ENCODE assay signal across 9 cellular contexts in genomic region chr5:76849767-76850291, GRCh38. TPM values are rescaled to one million over a fixed set of nuclear protein-coding genes. Genes with fewer than 3 reads are reported as not detected.
DNase-seq lines count a peak whose midpoint lies in the region; ATAC-seq and TF ChIP-seq lines count a peak whose summit lies in the region.
"Had no signal": no experiment of that assay in that cellular context is flagged by ENCODE, and none has a peak within 500 bp of the region (broad histone marks: within the 10 kb centered on the region; RNA-seq: fewer than 3 reads in every experiment).

Gene S100Z, plus strand, starts transcription at chr5:76850014. Its CDS starts 25,346 bp downstream, at chr5:76875360.

- H3K4me2 ChIP-seq in DND-41 (ENCODE audit: insufficient read depth, low read length) (no peak within 1 kb of the TSS), trophoblast cell (ENCODE audit: low read length) (no peak within 1 kb of the TSS)

- peak; percentile 93 for ATAC-seq in DND-41 (ENCODE audit: insufficient read depth, low read depth)
- no peak for ATAC-seq in upper lobe of left lung (ENCODE audit: low FRiP score in 2 of 2)

- H3K9me3 ChIP-seq in DND-41 (ENCODE audit: insufficient read depth, low read length, severe bottlenecking) = no peaks in the 10 kb centered on the region
- peaks cover 2% of the 10 kb centered on the region for H3K9me3 ChIP-seq in trophoblast cell (ENCODE audit: insufficient read depth, low read depth, low read length)
- no peaks in the 10 kb centered on the region for H3K9me3 ChIP-seq in HAP-1
- no peaks in the 10 kb centered on the region for H3K9me3 ChIP-seq in upper lobe of left lung

- H3K36me3 ChIP-seq in DND-41 (ENCODE audit: insufficient read depth, low read length) = no peaks in the 10 kb centered on the region
- H3K36me3 ChIP-seq in trophoblast cell (ENCODE audit: control insufficient read depth in 1 of 2, insufficient read depth in 2 of 2, low read length in 2 of 2) = no peaks in the 10 kb centered on the region
- no peaks in the 10 kb centered on the region for H3K36me3 ChIP-seq in HAP-1 (replicated peaks)
- H3K36me3 ChIP-seq in upper lobe of left lung = no peaks in the 10 kb centered on the region

- no peak within 1 kb of the TSS for H4K12ac ChIP-seq in trophoblast cell (ENCODE audit: low read depth, low read length)

- H3K27me3 Mint-ChIP-seq in T-helper 2 cell treated with Interferon-gamma antibody and Interleukin-4, amounts not matched to agents 5 μg/mL and 100 μg/mL, for 36 hours (ENCODE audit: low read depth) = no peaks in the 10 kb centered on the region
- H3K27me3 Mint-ChIP-seq in activated naive CD8-positive, alpha-beta T cell treated with anti-CD3 and anti-CD28 coated beads for 36 hours = no peaks in the 10 kb centered on the region

- peak; percentile 56 for DNase-seq in DND-41
- DNase-seq in T-helper 2 cell treated with Interferon-gamma antibody and Interleukin-4, amounts not matched to agents 5 μg/mL and 100 μg/mL, for 36 hours (ENCODE audit: low spot score) = peak; percentile 47
- DNase-seq in activated naive CD8-positive, alpha-beta T cell treated with anti-CD3 and anti-CD28 coated beads for 36 hours = peak; percentile 20
- DNase-seq in trophoblast cell = peak in 1 of 2 donors; percentile 40
- no peak for DNase-seq in HAP-1 (ENCODE audit: low spot score in 2 of 2)
- DNase-seq in ecto neural progenitor cell (ENCODE audit: low spot score) = no peak
- DNase-seq in upper lobe of left lung = no peak
- DNase-seq in dermis blood vessel endothelial cell = no peak

- H3K27ac ChIP-seq in DND-41 (ENCODE audit: low read length) (no peak within 1 kb of the TSS), trophoblast cell (ENCODE audit: low read depth, low read length) (no peak within 1 kb of the TSS), upper lobe of left lung (peak within 1 kb of the TSS in 2 of 4 donors; percentile 56 to 58)

- peak within 1 kb of the TSS; percentile 75 for H3K4me3 Mint-ChIP-seq in T-helper 2 cell treated with Interferon-gamma antibody and Interleukin-4, amounts not matched to agents 5 μg/mL and 100 μg/mL, for 36 hours
- peak within 1 kb of the TSS; percentile 5 for H3K4me3 Mint-ChIP-seq in activated naive CD8-positive, alpha-beta T cell treated with anti-CD3 and anti-CD28 coated beads for 36 hours

- no peaks in the 10 kb centered on the region for H4K20me1 ChIP-seq in DND-41 (ENCODE audit: insufficient read depth, low read length)

- no peaks in the 10 kb centered on the region for H3K79me2 ChIP-seq in DND-41 (ENCODE audit: insufficient read depth, low read length)
- H3K79me2 ChIP-seq in trophoblast cell (ENCODE audit: control insufficient read depth, insufficient read depth, low read length, poor library complexity) = no peaks in the 10 kb centered on the region

- no peak within 1 kb of the TSS for H2BK5ac ChIP-seq in trophoblast cell (ENCODE audit: low read depth, low read length, poor library complexity)

- no peak for TF ChIP-seq POLR2A in upper lobe of left lung (IDR thresholded peaks at IDR 0.05)

- no peak within 1 kb of the TSS for H4K8ac ChIP-seq in trophoblast cell (ENCODE audit: low read depth, low read length)

- peaks cover 2% of the 10 kb centered on the region for H3K79me1 ChIP-seq in trophoblast cell (ENCODE audit: low read length)

- peaks cover 16% of the 10 kb centered on the region for H3K36me3 Mint-ChIP-seq in T-helper 2 cell treated with Interferon-gamma antibody and Interleukin-4, amounts not matched to agents 5 μg/mL and 100 μg/mL, for 36 hours (ENCODE audit: low read depth)
- no peaks in the 10 kb centered on the region for H3K36me3 Mint-ChIP-seq in activated naive CD8-positive, alpha-beta T cell treated with anti-CD3 and anti-CD28 coated beads for 36 hours

- no peak within 1 kb of the TSS for H2AK5ac ChIP-seq in trophoblast cell (ENCODE audit: low read length)

- H3K9ac ChIP-seq in DND-41 (ENCODE audit: low read depth, low read length) (no peak within 1 kb of the TSS), trophoblast cell (ENCODE audit: low read length) (no peak within 1 kb of the TSS)

- H3K14ac ChIP-seq in trophoblast cell (ENCODE audit: low read length) = no peak within 1 kb of the TSS

- H2BK120ac ChIP-seq in trophoblast cell (ENCODE audit: insufficient read depth, low read length, poor library complexity) = peak within 1 kb of the TSS; percentile 20

- WGBS in trophoblast cell (ENCODE audit: extremely low coverage, insufficient coverage, insufficient read length) = no CpG with 5 or more reads among the region's 11 CpGs
- 52 to 74% methylated on average over 11 of the region's 11 CpGs for WGBS in upper lobe of left lung, 2 donors

- H3K4me1 ChIP-seq in DND-41 (ENCODE audit: insufficient read depth, low read length) = no peaks in the 10 kb centered on the region
- peaks cover 6 to 7% of the 10 kb centered on the region in 2 experiments for H3K4me1 ChIP-seq in trophoblast cell (ENCODE audit: control insufficient read depth in 1 of 2, insufficient read depth in 2 of 2, low read length in 2 of 2)
- H3K4me1 ChIP-seq in HAP-1 = no peaks in the 10 kb centered on the region
- H3K4me1 ChIP-seq in upper lobe of left lung = peaks cover 0 to 3% (median 2%) of the 10 kb centered on the region in 4 donors

- TF ChIP-seq EP300 in upper lobe of left lung (IDR thresholded peaks at IDR 0.05) = no peak

- no peak for TF ChIP-seq CTCF in DND-41 (IDR thresholded peaks at IDR 0.05; ENCODE audit: borderline replicate concordance, extremely low read depth, low read length, poor library complexity, severe bottlenecking)
- no peak for TF ChIP-seq CTCF in upper lobe of left lung (IDR thresholded peaks at IDR 0.05)

- H3K9me3 Mint-ChIP-seq in T-helper 2 cell treated with Interferon-gamma antibody and Interleukin-4, amounts not matched to agents 5 μg/mL and 100 μg/mL, for 36 hours = peaks cover 13% of the 10 kb centered on the region
- H3K9me3 Mint-ChIP-seq in activated naive CD8-positive, alpha-beta T cell treated with anti-CD3 and anti-CD28 coated beads for 36 hours = peaks cover 1% of the 10 kb centered on the region

- no peak within 1 kb of the TSS for H3K23ac ChIP-seq in trophoblast cell (ENCODE audit: low read length)

- H3K27me3 ChIP-seq in DND-41 (ENCODE audit: insufficient read depth, low read length, poor library complexity) (no peaks in the 10 kb centered on the region), trophoblast cell (ENCODE audit: insufficient read depth, low read length) (no peaks in the 10 kb centered on the region), HAP-1 (ENCODE audit: low read depth) (no peaks in the 10 kb centered on the region), upper lobe of left lung (no peaks in the 10 kb centered on the region)

- in situ Hi-C loops in HAP-1 (cut with MboI; ENCODE audit: low sequenced_read_pairs) = no loop called here

- H3K27ac Mint-ChIP-seq in T-helper 2 cell treated with Interferon-gamma antibody and Interleukin-4, amounts not matched to agents 5 μg/mL and 100 μg/mL, for 36 hours = peak within 1 kb of the TSS; percentile 91
- peak within 1 kb of the TSS; percentile 24 for H3K27ac Mint-ChIP-seq in activated naive CD8-positive, alpha-beta T cell treated with anti-CD3 and anti-CD28 coated beads for 36 hours

- H3K4me1 Mint-ChIP-seq in T-helper 2 cell treated with Interferon-gamma antibody and Interleukin-4, amounts not matched to agents 5 μg/mL and 100 μg/mL, for 36 hours (ENCODE audit: low read depth) = peaks cover 40% of the 10 kb centered on the region
- H3K4me1 Mint-ChIP-seq in activated naive CD8-positive, alpha-beta T cell treated with anti-CD3 and anti-CD28 coated beads for 36 hours = peaks cover 5% of the 10 kb centered on the region

- H3K18ac ChIP-seq in trophoblast cell (ENCODE audit: low read length) = no peak within 1 kb of the TSS

- H3K4ac ChIP-seq in trophoblast cell (ENCODE audit: low read depth, low read length) = no peak within 1 kb of the TSS

- no peak within 1 kb of the TSS for H2AFZ ChIP-seq in DND-41 (ENCODE audit: low read depth, low read length)
- no peak within 1 kb of the TSS for H2AFZ ChIP-seq in trophoblast cell (ENCODE audit: insufficient read depth, low read length, poor library complexity)

- peak within 1 kb of the TSS; percentile 69 for H2BK12ac ChIP-seq in trophoblast cell (ENCODE audit: low read length)

- H3K4me3 ChIP-seq in DND-41 (ENCODE audit: low read depth in 1 of 2, low read length in 2 of 2) (no peak within 1 kb of the TSS), trophoblast cell (ENCODE audit: low read depth, low read length) (no peak within 1 kb of the TSS), HAP-1 (no peak within 1 kb of the TSS), upper lobe of left lung (no peak within 1 kb of the TSS)

- peak within 1 kb of the TSS; percentile 13 for H4K91ac ChIP-seq in trophoblast cell (ENCODE audit: low read depth, low read length)

RNA-seq across cellular contexts. Expression of gene S100Z, which starts in this region (rescaled TPM):
- under 1 TPM in 1 of 2 experiments, not detected in 1; 0.23 TPM for total RNA-seq in activated naive CD8-positive, alpha-beta T cell treated with anti-CD3 and anti-CD28 coated beads for 36 hours
- polyA plus RNA-seq in trophoblast cell (2013) = 0.03 TPM in 1 of 2 replicates, not detected in the other
- 1 to 10 TPM in 2 of 6 donors, under 1 TPM in 2, not detected in 2; 0.37 to 2.1 (median 0.82) TPM for total RNA-seq in upper lobe of left lung
- total RNA-seq in dermis blood vessel endothelial cell = not detected in 2 replicates
- total RNA-seq: fibroblast of lung had no signal
- polyA plus RNA-seq: fibroblast of lung had no signal

Comparison
In these comparisons a context has a peak if more than half of its experiments do, and no peak if none do; other contexts are left out.
1. Peak in DNase-seq in activated naive CD8-positive, alpha-beta T cell treated with anti-CD3 and anti-CD28 coated beads for 36 hours; RNA of the gene not detected or under 1 TPM.
2. DNase-seq: peak in DND-41 (single experiment) and T-helper 2 cell treated with Interferon-gamma antibody and Interleukin-4, amounts not matched to agents 5 μg/mL and 100 μg/mL, for 36 hours (single experiment); none in HAP-1 (0 of 2), ecto neural progenitor cell (single experiment), upper lobe of left lung (0 of 2) and dermis blood vessel endothelial cell (single experiment).